Comparison of ENCODE assay signal across 8 cellular contexts in genomic region chr7:148884049-148884298, GRCh38. TPM values are rescaled to one million over a fixed set of nuclear protein-coding genes. Genes with fewer than 3 reads are reported as not detected.
DNase-seq lines count a peak whose midpoint lies in the region; ATAC-seq and TF ChIP-seq lines count a peak whose summit lies in the region.

EZH2 (minus strand) TSS chr7:148884291; CDS start chr7:148847298, 36,993 bp downstream.

- no peaks in the 10 kb centered on the region for H3K27me3 Mint-ChIP-seq in activated CD8-positive, alpha-beta T cell treated with anti-CD3 and anti-CD28 coated beads for 36 hours
- H3K27me3 Mint-ChIP-seq in stimulated activated naive CD8-positive, alpha-beta T cell treated with anti-CD3 and anti-CD28 coated beads, Interleukin-15, amount 100 ng/mL, for 72 hours, result no peaks in the 10 kb centered on the region

- no peak for DNase-seq in activated CD8-positive, alpha-beta T cell treated with anti-CD3 and anti-CD28 coated beads for 36 hours
- DNase-seq in iPS DF 6.9 (ENCODE audit: low read depth, low spot score) (no peak), GM10248 (ENCODE audit: extremely low spot score) (no peak), HPDE6-E6E7 (ENCODE audit: extremely low spot score) (no peak), RPMI8226 (no peak)
- DNase-seq in stimulated activated naive CD8-positive, alpha-beta T cell treated with anti-CD3 and anti-CD28 coated beads, Interleukin-15, amount 100 ng/mL, for 72 hours, result no peak

- CTCF ChIA-PET in activated CD8-positive, alpha-beta T cell treated with anti-CD3 and anti-CD28 coated beads for 36 hours (lab: Charles Lee), result interaction anchor here (1.1 to 2.0 kb wide), 3 partner anchors 28 to 55 kb away, joined by 4 to 11 read pairs (median 6); no protein-coding TSS in a partner anchor
- CTCF ChIA-PET in GM10248 (lab: Yijun Ruan, JAX), result no interaction called here

- peak within 1 kb of the TSS; percentile 94 for H3K4me3 Mint-ChIP-seq in activated CD8-positive, alpha-beta T cell treated with anti-CD3 and anti-CD28 coated beads for 36 hours
- H3K4me3 Mint-ChIP-seq in stimulated activated naive CD8-positive, alpha-beta T cell treated with anti-CD3 and anti-CD28 coated beads, Interleukin-15, amount 100 ng/mL, for 72 hours, result peak within 1 kb of the TSS; percentile 90 to 95

- POLR2A ChIA-PET in activated CD8-positive, alpha-beta T cell treated with anti-CD3 and anti-CD28 coated beads for 36 hours (lab: Charles Lee), result interaction anchor here (1.0 to 5.5 kb wide), 14 partner anchors 9 to 186 kb away, joined by 4 to 80 read pairs (median 6); partner anchors contain the start of gene CUL1
- POLR2A ChIA-PET in GM10248 (lab: Yijun Ruan, JAX), result no interaction called here

- peaks cover 30% of the 10 kb centered on the region for H3K4me1 Mint-ChIP-seq in activated CD8-positive, alpha-beta T cell treated with anti-CD3 and anti-CD28 coated beads for 36 hours (ENCODE audit: low read depth)
- peaks cover 40% of the 10 kb centered on the region for H3K4me1 Mint-ChIP-seq in stimulated activated naive CD8-positive, alpha-beta T cell treated with anti-CD3 and anti-CD28 coated beads, Interleukin-15, amount 100 ng/mL, for 72 hours

- ATAC-seq in GM18858 (IDR thresholded peaks at IDR 0.05; ENCODE audit: unreplicated experiment) (peak; percentile 16), HG03039 (IDR thresholded peaks at IDR 0.05; ENCODE audit: unreplicated experiment) (peak; percentile 25)
- ATAC-seq in activated CD8-positive, alpha-beta T cell treated with anti-CD3 and anti-CD28 coated beads for 36 hours, result peak; percentile 15
- no peak for ATAC-seq in stimulated activated naive CD8-positive, alpha-beta T cell treated with anti-CD3 and anti-CD28 coated beads, Interleukin-15, amount 100 ng/mL, for 72 hours

- H3K27me3 ChIP-seq in iPS DF 6.9 (ENCODE audit: control insufficient read depth, insufficient read depth, low read length), result no peaks in the 10 kb centered on the region

- H3K4me1 ChIP-seq in iPS DF 6.9 (ENCODE audit: control insufficient read depth, insufficient read depth, low read length), result no peaks in the 10 kb centered on the region

- TF ChIP-seq CTCF in activated CD8-positive, alpha-beta T cell treated with anti-CD3 and anti-CD28 coated beads for 36 hours (IDR thresholded peaks at IDR 0.05), result no peak
- no peak for TF ChIP-seq CTCF in GM10248 (IDR thresholded peaks at IDR 0.05; ENCODE audit: control extremely low read depth, extremely low read depth, low read depth, missing control alignments)

- H3K9me3 ChIP-seq in iPS DF 6.9 (ENCODE audit: control insufficient read depth, insufficient read depth, low read length), result no peaks in the 10 kb centered on the region

- H3K27ac ChIP-seq in iPS DF 6.9 (ENCODE audit: low read length), result no peak within 1 kb of the TSS

- H3K4me3 ChIP-seq in iPS DF 6.9 (ENCODE audit: low read length), result peak within 1 kb of the TSS; percentile 89

- no CpG with 5 or more reads among the region's 50 CpGs for WGBS in iPS DF 6.9 (ENCODE audit: insufficient coverage, insufficient read length)

- peak within 1 kb of the TSS; percentile 98 for H3K27ac Mint-ChIP-seq in activated CD8-positive, alpha-beta T cell treated with anti-CD3 and anti-CD28 coated beads for 36 hours
- peak within 1 kb of the TSS; percentile 98 for H3K27ac Mint-ChIP-seq in stimulated activated naive CD8-positive, alpha-beta T cell treated with anti-CD3 and anti-CD28 coated beads, Interleukin-15, amount 100 ng/mL, for 72 hours

- peaks cover 40% of the 10 kb centered on the region for H3K36me3 Mint-ChIP-seq in activated CD8-positive, alpha-beta T cell treated with anti-CD3 and anti-CD28 coated beads for 36 hours (ENCODE audit: low read depth)

- no peaks in the 10 kb centered on the region for H3K9me3 Mint-ChIP-seq in activated CD8-positive, alpha-beta T cell treated with anti-CD3 and anti-CD28 coated beads for 36 hours
- no peaks in the 10 kb centered on the region for H3K9me3 Mint-ChIP-seq in stimulated activated naive CD8-positive, alpha-beta T cell treated with anti-CD3 and anti-CD28 coated beads, Interleukin-15, amount 100 ng/mL, for 72 hours

- intact Hi-C loops in activated CD8-positive, alpha-beta T cell treated with anti-CD3 and anti-CD28 coated beads for 36 hours (cut with micrococcal nuclease), result loop anchor here (1.0 to 5.0 kb wide), 3 partner anchors 29 to 78 kb away; no protein-coding TSS in a partner anchor

- H3K36me3 ChIP-seq in iPS DF 6.9 (ENCODE audit: control insufficient read depth, insufficient read depth, low read length), result no peaks in the 10 kb centered on the region

RNA-seq across cellular contexts. Expression of gene EZH2, which starts in this region (rescaled TPM):
- 100 to 1,000 TPM; 112 to 114 TPM for total RNA-seq in activated CD8-positive, alpha-beta T cell treated with anti-CD3 and anti-CD28 coated beads for 36 hours
